ENCODE assay signal across 7 cellular contexts in genomic region chr11:71796781-71797180, GRCh38. TPM values are rescaled to one million over a fixed set of nuclear protein-coding genes. Genes with fewer than 3 reads are reported as not detected.
"Had no signal": no experiment of that assay in that cellular context is flagged by ENCODE, and none has a peak within 500 bp of the region (broad histone marks: within the 10 kb centered on the region; RNA-seq: fewer than 3 reads in every experiment).

No MANE protein-coding gene starts in this region.

RNA-seq across cellular contexts. Expression of gene DEFB108B, which starts 36.2 kb away (rescaled TPM):
- total RNA-seq: GM23248, H4, H7, HepG2, HFFc6, HT1080 had no signal
- polyA plus RNA-seq: GM23248, HepG2, IgD-negative memory B cell had no signal
